25 cellular contexts compared by ENCODE assay signal in genomic region chr4:7647211-7647931, GRCh38.
DNase-seq lines count a peak whose midpoint lies in the region; ATAC-seq and TF ChIP-seq lines count a peak whose summit lies in the region.
"Had no signal": no experiment of that assay in that cellular context is flagged by ENCODE, and none has a peak within 500 bp of the region (broad histone marks: within the 10 kb centered on the region; RNA-seq: fewer than 3 reads in every experiment).

No MANE protein-coding gene starts in this region.

- DNase-seq in CD8-positive, alpha-beta T cell = no peak
- DNase-seq in MV-4-11 (lab: John Stamatoyannopoulos, UW) = peak; percentile 38
- DNase-seq in nephron progenitor cell = no peak
- DNase-seq in central memory CD4-positive, alpha-beta T cell = no peak
- DNase-seq in hypothalamus (lab: John Stamatoyannopoulos, UW) = no peak
- no peak for DNase-seq in stimulated activated CD4-positive, alpha-beta T cell treated with anti-CD3 and anti-CD28 coated beads, Interleukin-4, amount 100 ng/mL, for 4 hours
- DNase-seq: activated naive CD4-positive, alpha-beta T cell treated with anti-CD3 and anti-CD28 coated beads, Interleukin-2, amount 50 U/mL, for 16 hours; activated T-cell treated with anti-CD3 and anti-CD28 coated beads, Interleukin-2, amount 50 U/mL, for 72 hours; DMS79 treated with DMSO at 0.1 percent for 48 hours; effector CD8-positive, alpha-beta T cell; hippocampal formation; KG1; NCI-H1048; NCI-H187; NCI-H345; stimulated activated CD4-positive, alpha-beta T cell treated with anti-CD3 and anti-CD28 coated beads, Interleukin-4, amount 100 ng/mL, for 1 hour; stomach; T-helper 9 cell had no signal

- peaks cover 30% of the 10 kb centered on the region for H3K4me1 Mint-ChIP-seq in CD8-positive, alpha-beta T cell (ENCODE audit: low read depth)
- peaks cover 76% of the 10 kb centered on the region for H3K4me1 Mint-ChIP-seq in dendritic cell treated with granulocyte-macrophage colony-stimulating factor and Interleukin-4, amounts not matched to agents 40 ng/mL and 50 ng/mL, for 4 days (ENCODE audit: low read depth)
- H3K4me1 Mint-ChIP-seq in nephron progenitor cell = peaks cover 51% of the 10 kb centered on the region

- H3K27ac ChIP-seq in CD8-positive, alpha-beta T cell (ENCODE audit: low read depth, low read length) = peak overlapping the region; percentile 3
- H3K27ac ChIP-seq: esophagus muscularis mucosa, SJSA1 had no signal

- no peak for ATAC-seq in CD8-positive, alpha-beta T cell
- ATAC-seq: activated CD4-positive, CD25-positive, alpha-beta regulatory T cell treated with anti-CD3 and anti-CD28 coated beads, Interleukin-2, amount 50 U/mL, for 24 hours; activated T-cell treated with anti-CD3 and anti-CD28 coated beads, Interleukin-2, amount 50 U/mL, for 72 hours had no signal

- H3K9me3 Mint-ChIP-seq in CD8-positive, alpha-beta T cell = no peaks in the 10 kb centered on the region
- no peaks in the 10 kb centered on the region for H3K9me3 Mint-ChIP-seq in dendritic cell treated with granulocyte-macrophage colony-stimulating factor and Interleukin-4, amounts not matched to agents 40 ng/mL and 50 ng/mL, for 4 days
- H3K9me3 Mint-ChIP-seq in nephron progenitor cell = peaks cover 23% of the 10 kb centered on the region
- H3K9me3 Mint-ChIP-seq: activated T-cell treated with anti-CD3 and anti-CD28 coated beads, Interleukin-2, amount 50 U/mL, for 72 hours had no signal

- H3K36me3 Mint-ChIP-seq in CD8-positive, alpha-beta T cell = no peaks in the 10 kb centered on the region
- no peaks in the 10 kb centered on the region for H3K36me3 Mint-ChIP-seq in dendritic cell treated with granulocyte-macrophage colony-stimulating factor and Interleukin-4, amounts not matched to agents 40 ng/mL and 50 ng/mL, for 4 days (ENCODE audit: low read depth)
- peaks cover 11% of the 10 kb centered on the region for H3K36me3 Mint-ChIP-seq in nephron progenitor cell (ENCODE audit: low read depth)

- H3K27ac Mint-ChIP-seq in CD8-positive, alpha-beta T cell = peak overlapping the region; percentile 56
- peak overlapping the region; percentile 60 for H3K27ac Mint-ChIP-seq in dendritic cell treated with granulocyte-macrophage colony-stimulating factor and Interleukin-4, amounts not matched to agents 40 ng/mL and 50 ng/mL, for 4 days
- peak overlapping the region; percentile 42 for H3K27ac Mint-ChIP-seq in nephron progenitor cell
- H3K27ac Mint-ChIP-seq: activated T-cell treated with anti-CD3 and anti-CD28 coated beads, Interleukin-2, amount 50 U/mL, for 72 hours had no signal

- no peaks in the 10 kb centered on the region for H3K9me3 ChIP-seq in CD8-positive, alpha-beta T cell (ENCODE audit: low read length)
- H3K9me3 ChIP-seq: HAP-1, SJSA1 had no signal

- no peaks in the 10 kb centered on the region for H3K27me3 ChIP-seq in CD8-positive, alpha-beta T cell (ENCODE audit: insufficient read depth, low read length)
- H3K27me3 ChIP-seq: esophagus muscularis mucosa, SJSA1, stomach, tibial nerve had no signal

- intact Hi-C loops in CD8-positive, alpha-beta T cell (cut with DNase I, micrococcal nuclease) = no loop called here
- intact Hi-C loops in dendritic cell treated with granulocyte-macrophage colony-stimulating factor and Interleukin-4, amounts not matched to agents 40 ng/mL and 50 ng/mL, for 4 days (cut with micrococcal nuclease) = no loop called here

- H3K27me3 Mint-ChIP-seq in CD8-positive, alpha-beta T cell (ENCODE audit: low read depth) = peaks cover 2% of the 10 kb centered on the region
- H3K27me3 Mint-ChIP-seq in dendritic cell treated with granulocyte-macrophage colony-stimulating factor and Interleukin-4, amounts not matched to agents 40 ng/mL and 50 ng/mL, for 4 days = peaks cover 50% of the 10 kb centered on the region
- H3K27me3 Mint-ChIP-seq in nephron progenitor cell (ENCODE audit: low read depth, poor library complexity) = no peaks in the 10 kb centered on the region

- TF ChIP-seq CTCF in CD8-positive, alpha-beta T cell (IDR thresholded peaks at IDR 0.05) = no peak
- TF ChIP-seq CTCF in nephron progenitor cell (IDR thresholded peaks at IDR 0.05) = no peak

- H3K4me1 ChIP-seq in CD8-positive, alpha-beta T cell (ENCODE audit: insufficient read depth, low read length) = peaks cover 35% of the 10 kb centered on the region
- H3K4me1 ChIP-seq: HAP-1 had no signal

- H3K36me3 ChIP-seq in CD8-positive, alpha-beta T cell (ENCODE audit: insufficient read depth, low read length) = no peaks in the 10 kb centered on the region
- H3K36me3 ChIP-seq: esophagus muscularis mucosa, HAP-1, SJSA1, stomach had no signal

- POLR2A ChIA-PET in CD8-positive, alpha-beta T cell (lab: Charles Lee) = no interaction called here

- CTCF ChIA-PET in CD8-positive, alpha-beta T cell (lab: Charles Lee) = no interaction called here

- no peak overlapping the region for H3K4me3 Mint-ChIP-seq in CD8-positive, alpha-beta T cell
- no peak overlapping the region for H3K4me3 Mint-ChIP-seq in dendritic cell treated with granulocyte-macrophage colony-stimulating factor and Interleukin-4, amounts not matched to agents 40 ng/mL and 50 ng/mL, for 4 days
- H3K4me3 Mint-ChIP-seq in nephron progenitor cell = peak overlapping the region; percentile 53
- H3K4me3 Mint-ChIP-seq: activated T-cell treated with anti-CD3 and anti-CD28 coated beads, Interleukin-2, amount 50 U/mL, for 72 hours had no signal

- H3K4me3 ChIP-seq in CD8-positive, alpha-beta T cell (ENCODE audit: low read depth, low read length) = no peak overlapping the region
- H3K4me3 ChIP-seq: esophagus muscularis mucosa, HAP-1, lung, SJSA1, stomach, tibial nerve had no signal
